In genomic region chr11:113664069-113664980, GRCh38 we compare ENCODE assay signal across 11 cellular contexts. TPM values are rescaled to one million over a fixed set of nuclear protein-coding genes. Genes with fewer than 3 reads are reported as not detected.
DNase-seq lines count a peak whose midpoint lies in the region; TF ChIP-seq lines count a peak whose summit lies in the region.
"Had no signal": no experiment of that assay in that cellular context is flagged by ENCODE, and none has a peak within 500 bp of the region (broad histone marks: within the 10 kb centered on the region; RNA-seq: fewer than 3 reads in every experiment).

No MANE protein-coding gene starts in this region.

- POLR2A ChIA-PET in RWPE1 (lab: Yijun Ruan, JAX; ENCODE audit: low non-redundant PET): no interaction called here

- H3K27ac ChIP-seq in RWPE1: no peak overlapping the region
- H3K27ac ChIP-seq: BLaER1 treated with 17β-estradiol and CSF1 and Interleukin-3, amounts not matched to agents 10 nM and 100 nM; gastroesophageal sphincter had no signal

- CTCF ChIA-PET in RWPE1 (lab: Yijun Ruan, JAX): interaction anchor here (0.6 to 1.0 kb wide), 3 partner anchors 11 to 232 kb away, joined by 3 read pairs; no protein-coding TSS in a partner anchor

- intact Hi-C loops in posterior vena cava (cut with DNase I): no loop called here

- in situ Hi-C loops in ACHN (cut with HindIII; ENCODE audit: low pct_ligation_motif_present, low pct_unique_long_range_greater_than_20kb, low sequenced_read_pairs): no loop called here

- peak; percentile 37 for DNase-seq in ACHN
- peak; percentile 63 for DNase-seq in HS-27A (ENCODE audit: low read depth)
- peak; percentile 81 for DNase-seq in RWPE1 (ENCODE audit: low spot score)
- DNase-seq in iPS-NIHi11 (ENCODE audit: low spot score): peak; percentile 32
- DNase-seq in posterior vena cava (ENCODE audit: low spot score): no peak
- no peak for DNase-seq in GM19240 (ENCODE audit: insufficient read length, low spot score)
- DNase-seq in DMS153 treated with DMSO at 0.1 percent for 48 hours (lab: John Stamatoyannopoulos, UW; ENCODE audit: unreplicated experiment): no peak
- DNase-seq in GDM1 (lab: John Stamatoyannopoulos, UW): no peak
- DNase-seq: stimulated activated CD4-positive, alpha-beta T cell treated with anti-CD3 and anti-CD28 coated beads, Interleukin-1b, Interleukin-23, amount 100 ng/mL, for 48 hours had no signal

- no peak for TF ChIP-seq CTCF in RWPE1 (conservative IDR thresholded peaks at IDR 0.05; ENCODE audit: low read depth)

RNA-seq across cellular contexts. Expression of gene TMPRSS5, which starts 41.8 kb away (rescaled TPM):
- total RNA-seq in posterior vena cava: under 1 TPM; 0.51 to 0.76 TPM

Comparison
In these comparisons a context has a peak if more than half of its experiments do, and no peak if none do; other contexts are left out.
1. DNase-seq: peak in ACHN (single experiment), HS-27A (single experiment), RWPE1 (single experiment) and iPS-NIHi11 (single experiment); none in posterior vena cava (single experiment), GM19240 (single experiment), DMS153 treated with DMSO at 0.1 percent for 48 hours (single experiment) and GDM1 (single experiment).